In the genomic region with DNA sequence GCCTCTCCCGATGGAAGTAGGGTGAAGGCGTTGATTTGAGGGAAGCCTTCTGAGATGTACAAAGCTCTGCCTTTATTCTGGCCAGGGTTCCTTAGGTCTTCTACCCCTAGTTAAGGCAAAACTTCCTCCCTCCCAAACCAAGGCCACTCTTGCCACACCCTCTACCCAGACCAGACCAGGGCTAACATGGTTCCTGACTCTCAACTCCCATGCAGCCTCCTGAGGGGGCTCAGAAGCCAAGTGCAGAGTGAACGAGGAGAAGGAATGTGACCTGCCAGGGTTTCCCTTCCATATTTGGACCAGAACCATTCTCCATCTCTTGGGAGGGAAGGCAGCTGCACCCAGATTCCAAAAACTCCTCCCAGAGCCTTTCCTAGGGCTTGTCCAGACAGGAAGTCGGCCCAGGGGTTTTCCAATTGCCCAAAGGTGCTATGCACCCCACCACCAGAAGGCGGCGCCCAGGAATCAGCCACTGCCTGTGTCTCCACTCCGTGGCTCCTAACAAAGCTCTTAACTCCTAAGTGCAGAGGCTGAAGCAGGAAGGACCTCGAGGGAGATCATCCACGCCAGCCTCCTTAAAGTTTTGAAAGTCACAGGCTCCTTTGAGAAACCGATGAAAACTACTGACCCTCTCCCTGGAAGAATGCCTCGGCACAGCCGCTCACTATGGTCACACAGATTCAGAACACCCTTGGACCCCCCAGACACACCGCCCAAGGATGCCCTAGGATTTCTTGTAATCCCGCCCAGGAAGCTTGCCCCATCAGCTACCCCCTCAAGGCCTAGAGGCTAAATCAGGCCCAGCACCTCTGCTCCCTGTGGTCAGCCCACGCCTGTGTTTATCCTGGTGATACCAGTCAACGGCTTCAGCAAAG, we compare ENCODE assay signal across 8 cellular contexts.
DNase-seq lines count a peak whose midpoint lies in the region; ATAC-seq and TF ChIP-seq lines count a peak whose summit lies in the region.

No MANE protein-coding gene starts in this region.

- H3K4me1 Mint-ChIP-seq in activated CD4-positive, alpha-beta T cell treated with anti-CD3 and anti-CD28 coated beads, Interleukin-2, amount 10 ng/mL, durations not matched to agents 7 days and 5 days, result no peaks in the 10 kb centered on the region
- H3K4me1 Mint-ChIP-seq in mesothelial cell of epicardium, result no peaks in the 10 kb centered on the region

- CTCF ChIA-PET in activated CD4-positive, alpha-beta T cell treated with anti-CD3 and anti-CD28 coated beads, Interleukin-2, amount 10 ng/mL, durations not matched to agents 7 days and 5 days (lab: Charles Lee), result interaction anchor here (0.5 to 1.9 kb wide), 10 partner anchors 11 to 703 kb away, joined by 3 to 9 read pairs (median 3); no protein-coding TSS in a partner anchor

- H3K9me3 Mint-ChIP-seq in activated CD4-positive, alpha-beta T cell treated with anti-CD3 and anti-CD28 coated beads, Interleukin-2, amount 10 ng/mL, durations not matched to agents 7 days and 5 days, result no peaks in the 10 kb centered on the region
- H3K9me3 Mint-ChIP-seq in mesothelial cell of epicardium, result no peaks in the 10 kb centered on the region

- TF ChIP-seq CTCF in AG10803 (conservative IDR thresholded peaks at IDR 0.05; ENCODE audit: low read length) (peak; percentile 92), mesothelial cell of epicardium (IDR thresholded peaks at IDR 0.05; ENCODE audit: unreplicated experiment) (peak; percentile 71)

- H3K27me3 Mint-ChIP-seq in activated CD4-positive, alpha-beta T cell treated with anti-CD3 and anti-CD28 coated beads, Interleukin-2, amount 10 ng/mL, durations not matched to agents 7 days and 5 days, result peaks cover 3% of the 10 kb centered on the region
- H3K27me3 Mint-ChIP-seq in mesothelial cell of epicardium (ENCODE audit: low read depth), result no peaks in the 10 kb centered on the region

- H3K27ac Mint-ChIP-seq in activated CD4-positive, alpha-beta T cell treated with anti-CD3 and anti-CD28 coated beads, Interleukin-2, amount 10 ng/mL, durations not matched to agents 7 days and 5 days, result no peak overlapping the region
- no peak overlapping the region for H3K27ac Mint-ChIP-seq in mesothelial cell of epicardium

- DNase-seq in AG10803 (ENCODE audit: low read depth), result peak; percentile 60
- DNase-seq in NCI-H345 treated with DMSO at 0.1 percent for 48 hours (lab: John Stamatoyannopoulos, UW; ENCODE audit: unreplicated experiment), result peak; percentile 3
- peak; percentile 61 for DNase-seq in activated CD4-positive, alpha-beta T cell treated with anti-CD3 and anti-CD28 coated beads, Interleukin-2, amount 10 ng/mL, durations not matched to agents 7 days and 5 days
- DNase-seq in effector CD4-positive, alpha-beta T cell, result peak; percentile 42
- DNase-seq in mesothelial cell of epicardium (ENCODE audit: low spot score in 2 of 2, unreplicated experiment in 2 of 2), result peak in 1 of 2 experiments; percentile 69
- DNase-seq in stromal cell of bone marrow (ENCODE audit: low read depth), result peak; percentile 14
- no peak for DNase-seq in Ammon's horn (ENCODE audit: low spot score)

- H3K4me3 ChIP-seq in AG10803 (ENCODE audit: low read length), result no peak overlapping the region

- POLR2A ChIA-PET in activated CD4-positive, alpha-beta T cell treated with anti-CD3 and anti-CD28 coated beads, Interleukin-2, amount 10 ng/mL, durations not matched to agents 7 days and 5 days (lab: Charles Lee), result no interaction called here

- no peaks in the 10 kb centered on the region for H3K36me3 Mint-ChIP-seq in activated CD4-positive, alpha-beta T cell treated with anti-CD3 and anti-CD28 coated beads, Interleukin-2, amount 10 ng/mL, durations not matched to agents 7 days and 5 days (ENCODE audit: low read depth)
- no peaks in the 10 kb centered on the region for H3K36me3 Mint-ChIP-seq in mesothelial cell of epicardium

- peak; percentile 56 for ATAC-seq in GM19351 (IDR thresholded peaks at IDR 0.05; ENCODE audit: unreplicated experiment)

- H3K4me3 Mint-ChIP-seq in activated CD4-positive, alpha-beta T cell treated with anti-CD3 and anti-CD28 coated beads, Interleukin-2, amount 10 ng/mL, durations not matched to agents 7 days and 5 days, result no peak overlapping the region
- H3K4me3 Mint-ChIP-seq in mesothelial cell of epicardium, result no peak overlapping the region
